ENCODE assay signal across 16 cellular contexts in genomic region chr1:10614377-10615225, GRCh38.
"Had no signal": no experiment of that assay in that cellular context is flagged by ENCODE, and none has a peak within 500 bp of the region (broad histone marks: within the 10 kb centered on the region; RNA-seq: fewer than 3 reads in every experiment).

No MANE protein-coding gene starts in this region.

- H3K36me3 Mint-ChIP-seq: activated naive CD8-positive, alpha-beta T cell had no signal

- H3K36me3 ChIP-seq: gastrocnemius medialis had no signal

- ATAC-seq: activated CD8-positive, alpha-beta T cell treated with anti-CD3 and anti-CD28 coated beads, Interleukin-2, amount 10 ng/mL, durations not matched to agents 7 days and 5 days; activated T-cell treated with anti-CD3 and anti-CD28 coated beads, Interleukin-2, amount 50 U/mL, for 72 hours; gastrocnemius medialis; left lobe of liver had no signal

- H3K27me3 Mint-ChIP-seq: activated CD4-positive, alpha-beta T cell treated with anti-CD3 and anti-CD28 coated beads, Interleukin-2, amount 10 ng/mL, durations not matched to agents 7 days and 5 days; activated naive CD8-positive, alpha-beta T cell had no signal

- H3K9me3 ChIP-seq: gastrocnemius medialis, upper lobe of right lung had no signal

- H3K9me3 Mint-ChIP-seq: activated CD4-positive, alpha-beta T cell treated with anti-CD3 and anti-CD28 coated beads, Interleukin-2, amount 10 ng/mL, durations not matched to agents 7 days and 5 days; activated T-cell treated with anti-CD3 and anti-CD28 coated beads, Interleukin-2, amount 50 U/mL, for 72 hours; nephron had no signal

- H3K4me3 ChIP-seq: gastrocnemius medialis, lung, upper lobe of right lung had no signal

- H3K27me3 ChIP-seq: gastrocnemius medialis, upper lobe of right lung had no signal

- H3K4me1 ChIP-seq: upper lobe of right lung had no signal

- FAIRE-seq: kidney had no signal

- H3K27ac Mint-ChIP-seq: activated CD4-positive, alpha-beta T cell treated with anti-CD3 and anti-CD28 coated beads, Interleukin-2, amount 10 ng/mL, durations not matched to agents 7 days and 5 days; activated CD8-positive, alpha-beta T cell treated with anti-CD3 and anti-CD28 coated beads, Interleukin-2, amount 10 ng/mL, durations not matched to agents 7 days and 5 days; activated naive CD8-positive, alpha-beta T cell; activated T-cell treated with anti-CD3 and anti-CD28 coated beads, Interleukin-2, amount 50 U/mL, for 72 hours; nephron had no signal

- H3K4me1 Mint-ChIP-seq: activated CD4-positive, alpha-beta T cell treated with anti-CD3 and anti-CD28 coated beads, Interleukin-2, amount 10 ng/mL, durations not matched to agents 7 days and 5 days had no signal

- H3K4me3 Mint-ChIP-seq: activated CD4-positive, alpha-beta T cell treated with anti-CD3 and anti-CD28 coated beads, Interleukin-2, amount 10 ng/mL, durations not matched to agents 7 days and 5 days; activated CD8-positive, alpha-beta T cell treated with anti-CD3 and anti-CD28 coated beads, Interleukin-2, amount 10 ng/mL, durations not matched to agents 7 days and 5 days; activated naive CD8-positive, alpha-beta T cell; activated T-cell treated with anti-CD3 and anti-CD28 coated beads, Interleukin-2, amount 50 U/mL, for 72 hours; nephron had no signal

- H3K27ac ChIP-seq: gastrocnemius medialis, upper lobe of right lung had no signal

- DNase-seq: activated CD4-positive, alpha-beta T cell treated with anti-CD3 and anti-CD28 coated beads, Interleukin-2, amount 10 ng/mL, durations not matched to agents 7 days and 5 days; activated CD4-positive, CD25-positive, alpha-beta regulatory T cell; activated CD8-positive, alpha-beta memory T cell treated with anti-CD3 and anti-CD28 coated beads, Interleukin-2, amount 50 U/mL, for 4 hours; activated CD8-positive, alpha-beta T cell treated with anti-CD3 and anti-CD28 coated beads, Interleukin-2, amount 10 ng/mL, durations not matched to agents 7 days and 5 days; activated gamma-delta T cell treated with Interleukin-2 at 50 U/mL for 16 hours; activated T-cell treated with anti-CD3 and anti-CD28 coated beads, Interleukin-2, amount 50 U/mL, for 72 hours; gastrocnemius medialis; kidney; midbrain; retina; T-helper 9 cell; upper lobe of right lung had no signal
